1 cellular context compared by ENCODE assay signal in the genomic region with DNA sequence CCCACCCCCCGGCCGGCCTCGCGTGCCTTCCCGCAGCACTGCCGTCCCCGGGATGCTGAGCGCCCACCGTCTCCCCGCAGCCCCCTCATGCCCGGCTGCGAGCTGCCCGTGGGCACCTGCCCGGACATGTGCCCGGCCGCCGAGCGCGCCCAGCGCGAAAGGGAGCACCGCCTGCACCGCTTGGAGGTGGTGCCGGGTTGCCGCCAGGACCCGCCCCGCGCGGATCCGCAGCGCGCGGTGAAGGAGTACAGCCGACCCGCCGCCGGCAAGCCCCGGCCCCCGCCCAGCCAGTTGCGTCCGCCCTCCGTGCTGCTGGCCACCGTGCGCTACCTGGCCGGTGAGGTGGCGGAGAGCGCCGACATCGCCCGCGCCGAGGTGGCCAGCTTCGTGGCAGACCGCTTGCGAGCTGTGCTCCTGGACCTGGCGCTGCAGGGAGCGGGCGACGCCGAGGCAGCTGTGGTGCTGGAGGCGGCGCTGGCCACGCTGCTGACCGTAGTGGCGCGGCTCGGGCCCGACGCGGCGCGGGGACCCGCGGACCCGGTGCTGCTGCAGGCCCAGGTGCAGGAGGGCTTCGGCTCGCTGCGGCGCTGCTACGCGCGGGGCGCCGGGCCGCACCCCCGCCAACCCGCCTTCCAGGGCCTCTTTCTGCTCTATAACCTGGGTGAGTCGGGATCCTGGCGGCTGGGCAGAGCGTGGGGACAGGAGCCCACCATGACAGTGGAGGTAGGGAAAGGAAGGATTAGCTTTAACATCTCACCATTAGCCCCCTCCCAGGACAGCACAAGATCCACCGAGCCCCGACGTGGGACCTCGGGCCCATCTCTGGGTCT.
TF ChIP-seq lines count a peak whose summit lies in the region.

A gene (plus strand): TSS at position 5 of the 830 bp plus-strand sequence. CDS start 83 bp downstream, at position 88.

TF ChIP-seq in K562, 482 proteins besides CTCF, POLR2A, EP300 and RAD21 (continued from another document):
- TF ChIP-seq, protein P1, sequence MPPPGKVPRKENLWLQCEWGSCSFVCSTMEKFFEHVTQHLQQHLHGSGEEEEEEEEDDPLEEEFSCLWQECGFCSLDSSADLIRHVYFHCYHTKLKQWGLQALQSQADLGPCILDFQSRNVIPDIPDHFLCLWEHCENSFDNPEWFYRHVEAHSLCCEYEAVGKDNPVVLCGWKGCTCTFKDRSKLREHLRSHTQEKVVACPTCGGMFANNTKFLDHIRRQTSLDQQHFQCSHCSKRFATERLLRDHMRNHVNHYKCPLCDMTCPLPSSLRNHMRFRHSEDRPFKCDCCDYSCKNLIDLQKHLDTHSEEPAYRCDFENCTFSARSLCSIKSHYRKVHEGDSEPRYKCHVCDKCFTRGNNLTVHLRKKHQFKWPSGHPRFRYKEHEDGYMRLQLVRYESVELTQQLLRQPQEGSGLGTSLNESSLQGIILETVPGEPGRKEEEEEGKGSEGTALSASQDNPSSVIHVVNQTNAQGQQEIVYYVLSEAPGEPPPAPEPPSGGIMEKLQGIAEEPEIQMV (tag; conservative IDR thresholded peaks at IDR 0.05; ENCODE audit: low read depth), result no peak
- TF ChIP-seq, protein P2, sequence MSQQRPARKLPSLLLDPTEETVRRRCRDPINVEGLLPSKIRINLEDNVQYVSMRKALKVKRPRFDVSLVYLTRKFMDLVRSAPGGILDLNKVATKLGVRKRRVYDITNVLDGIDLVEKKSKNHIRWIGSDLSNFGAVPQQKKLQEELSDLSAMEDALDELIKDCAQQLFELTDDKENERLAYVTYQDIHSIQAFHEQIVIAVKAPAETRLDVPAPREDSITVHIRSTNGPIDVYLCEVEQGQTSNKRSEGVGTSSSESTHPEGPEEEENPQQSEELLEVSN (IDR thresholded peaks at IDR 0.05; ENCODE audit: borderline replicate concordance in 1 of 2, extremely low read depth in 1 of 2, insufficient read depth in 1 of 2, insufficient read length in 1 of 2, low read depth in 1 of 2, low read length in 1 of 2, poor library complexity in 1 of 2, severe bottlenecking in 1 of 2), result peak; percentile 51 to 75
- no peak for TF ChIP-seq HNRNPLL (IDR thresholded peaks at IDR 0.05; ENCODE audit: low read depth, low read length, poor library complexity, severe bottlenecking)
- TF ChIP-seq BCOR (IDR thresholded peaks at IDR 0.05), result no peak
- TF ChIP-seq, protein P3, sequence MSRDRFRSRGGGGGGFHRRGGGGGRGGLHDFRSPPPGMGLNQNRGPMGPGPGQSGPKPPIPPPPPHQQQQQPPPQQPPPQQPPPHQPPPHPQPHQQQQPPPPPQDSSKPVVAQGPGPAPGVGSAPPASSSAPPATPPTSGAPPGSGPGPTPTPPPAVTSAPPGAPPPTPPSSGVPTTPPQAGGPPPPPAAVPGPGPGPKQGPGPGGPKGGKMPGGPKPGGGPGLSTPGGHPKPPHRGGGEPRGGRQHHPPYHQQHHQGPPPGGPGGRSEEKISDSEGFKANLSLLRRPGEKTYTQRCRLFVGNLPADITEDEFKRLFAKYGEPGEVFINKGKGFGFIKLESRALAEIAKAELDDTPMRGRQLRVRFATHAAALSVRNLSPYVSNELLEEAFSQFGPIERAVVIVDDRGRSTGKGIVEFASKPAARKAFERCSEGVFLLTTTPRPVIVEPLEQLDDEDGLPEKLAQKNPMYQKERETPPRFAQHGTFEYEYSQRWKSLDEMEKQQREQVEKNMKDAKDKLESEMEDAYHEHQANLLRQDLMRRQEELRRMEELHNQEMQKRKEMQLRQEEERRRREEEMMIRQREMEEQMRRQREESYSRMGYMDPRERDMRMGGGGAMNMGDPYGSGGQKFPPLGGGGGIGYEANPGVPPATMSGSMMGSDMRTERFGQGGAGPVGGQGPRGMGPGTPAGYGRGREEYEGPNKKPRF (IDR thresholded peaks at IDR 0.05; ENCODE audit: low read depth, low read length), result no peak
- TF ChIP-seq HNRNPK (IDR thresholded peaks at IDR 0.05; ENCODE audit: low read depth, low read length, poor library complexity, severe bottlenecking), result no peak
- TF ChIP-seq, protein P4, sequence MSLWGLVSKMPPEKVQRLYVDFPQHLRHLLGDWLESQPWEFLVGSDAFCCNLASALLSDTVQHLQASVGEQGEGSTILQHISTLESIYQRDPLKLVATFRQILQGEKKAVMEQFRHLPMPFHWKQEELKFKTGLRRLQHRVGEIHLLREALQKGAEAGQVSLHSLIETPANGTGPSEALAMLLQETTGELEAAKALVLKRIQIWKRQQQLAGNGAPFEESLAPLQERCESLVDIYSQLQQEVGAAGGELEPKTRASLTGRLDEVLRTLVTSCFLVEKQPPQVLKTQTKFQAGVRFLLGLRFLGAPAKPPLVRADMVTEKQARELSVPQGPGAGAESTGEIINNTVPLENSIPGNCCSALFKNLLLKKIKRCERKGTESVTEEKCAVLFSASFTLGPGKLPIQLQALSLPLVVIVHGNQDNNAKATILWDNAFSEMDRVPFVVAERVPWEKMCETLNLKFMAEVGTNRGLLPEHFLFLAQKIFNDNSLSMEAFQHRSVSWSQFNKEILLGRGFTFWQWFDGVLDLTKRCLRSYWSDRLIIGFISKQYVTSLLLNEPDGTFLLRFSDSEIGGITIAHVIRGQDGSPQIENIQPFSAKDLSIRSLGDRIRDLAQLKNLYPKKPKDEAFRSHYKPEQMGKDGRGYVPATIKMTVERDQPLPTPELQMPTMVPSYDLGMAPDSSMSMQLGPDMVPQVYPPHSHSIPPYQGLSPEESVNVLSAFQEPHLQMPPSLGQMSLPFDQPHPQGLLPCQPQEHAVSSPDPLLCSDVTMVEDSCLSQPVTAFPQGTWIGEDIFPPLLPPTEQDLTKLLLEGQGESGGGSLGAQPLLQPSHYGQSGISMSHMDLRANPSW (CRISPR knock-in tag; IDR thresholded peaks at IDR 0.05), result no peak
- TF ChIP-seq IRF2 (CRISPR knock-in tag; IDR thresholded peaks at IDR 0.05), result 0 out of 2 replicates have a peak, but pooled peaks have one; percentile 61
